Comparison of ENCODE assay signal across 24 cellular contexts in the genomic region with DNA sequence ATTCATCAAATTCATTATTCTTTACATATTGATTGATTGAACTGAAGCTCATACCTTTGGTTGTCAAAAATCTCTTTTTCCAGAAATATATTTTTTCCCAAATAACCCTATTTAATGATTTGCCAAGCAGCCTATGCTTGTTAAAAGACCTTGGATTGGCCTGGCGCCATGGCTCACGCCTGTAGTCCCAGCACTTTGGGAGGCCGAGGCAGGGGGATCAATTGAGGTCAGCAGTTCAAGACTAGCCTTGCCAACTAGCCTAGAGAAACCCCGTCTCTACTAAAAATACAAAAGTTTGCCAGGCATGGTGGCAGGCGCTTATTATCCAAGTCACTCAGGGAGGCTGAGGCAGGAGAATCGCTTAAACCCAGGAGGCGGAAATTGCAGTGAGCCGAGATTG.
"Had no signal": no experiment of that assay in that cellular context is flagged by ENCODE, and none has a peak within 500 bp of the region (broad histone marks: within the 10 kb centered on the region; RNA-seq: fewer than 3 reads in every experiment).

No MANE protein-coding gene starts in this region.

- DNase-seq: colonic mucosa; dermis blood vessel endothelial cell; dorsolateral prefrontal cortex; effector CD4-positive, alpha-beta T cell; effector CD8-positive, alpha-beta T cell; effector memory CD4-positive, alpha-beta T cell; effector memory CD8-positive, alpha-beta T cell; endodermal cell; erythroblast; esophagus squamous epithelium; foreskin fibroblast; foreskin keratinocyte; foreskin melanocyte; gastrocnemius medialis; glutamatergic neuron; head of caudate nucleus; heart left ventricle; heart right ventricle had no signal

- ATAC-seq: effector memory CD8-positive, alpha-beta T cell; esophagus mucosa; foreskin keratinocyte; gastrocnemius medialis; gastroesophageal sphincter; heart left ventricle; heart right ventricle had no signal

- H3K4me3 ChIP-seq: colonic mucosa, coronary artery, dorsolateral prefrontal cortex, esophagus muscularis mucosa, esophagus squamous epithelium, gastrocnemius medialis, gastroesophageal sphincter, heart left ventricle, heart right ventricle had no signal

- H3K27ac Mint-ChIP-seq: dendritic cell treated with granulocyte-macrophage colony-stimulating factor and Interleukin-4, amounts not matched to agents 40 ng/mL and 50 ng/mL, for 4 days; effector memory CD8-positive, alpha-beta T cell; endodermal cell had no signal

- H3K27ac ChIP-seq: colonic mucosa, coronary artery, dorsolateral prefrontal cortex, epithelial cell of prostate, esophagus muscularis mucosa, esophagus squamous epithelium, foreskin keratinocyte, gastrocnemius medialis, gastroesophageal sphincter, heart left ventricle, heart right ventricle had no signal

- H3K4me1 ChIP-seq: colonic mucosa, esophagus muscularis mucosa, esophagus squamous epithelium, foreskin keratinocyte, gastrocnemius medialis, gastroesophageal sphincter, heart left ventricle, heart right ventricle had no signal

- H3K27me3 ChIP-seq: colonic mucosa, dorsolateral prefrontal cortex, esophagus muscularis mucosa, esophagus squamous epithelium, foreskin keratinocyte, gastrocnemius medialis, gastroesophageal sphincter, heart left ventricle, heart right ventricle had no signal

- H3K36me3 ChIP-seq: colonic mucosa, esophagus muscularis mucosa, esophagus squamous epithelium, gastrocnemius medialis, gastroesophageal sphincter, heart left ventricle, heart right ventricle had no signal

- H3K27me3 Mint-ChIP-seq: dendritic cell treated with granulocyte-macrophage colony-stimulating factor and Interleukin-4, amounts not matched to agents 40 ng/mL and 50 ng/mL, for 4 days; effector memory CD8-positive, alpha-beta T cell had no signal

- H3K9me3 Mint-ChIP-seq: dendritic cell treated with granulocyte-macrophage colony-stimulating factor and Interleukin-4, amounts not matched to agents 40 ng/mL and 50 ng/mL, for 4 days; endodermal cell had no signal

- H3K4me3 Mint-ChIP-seq: dendritic cell treated with granulocyte-macrophage colony-stimulating factor and Interleukin-4, amounts not matched to agents 40 ng/mL and 50 ng/mL, for 4 days; effector memory CD8-positive, alpha-beta T cell; endodermal cell had no signal

- H3K4me1 Mint-ChIP-seq: endodermal cell had no signal
